ENCODE assay signal across 8 cellular contexts in genomic region chr20:24948939-24949679, GRCh38. TPM values are rescaled to one million over a fixed set of nuclear protein-coding genes. Genes with fewer than 3 reads are reported as not detected.
DNase-seq lines count a peak whose midpoint lies in the region; ATAC-seq and TF ChIP-seq lines count a peak whose summit lies in the region.

CST7 (plus strand) TSS chr20:24949269; CDS start chr20:24949506, 237 bp downstream.

- ATAC-seq in Right ventricle myocardium superior (ENCODE audit: poor library complexity), result peak; percentile 48
- no peak for ATAC-seq in HG03280 (IDR thresholded peaks at IDR 0.05; ENCODE audit: unreplicated experiment)

- H3K27me3 ChIP-seq in left ventricle myocardium inferior (ENCODE audit: low read depth) (peaks cover 31% of the 10 kb centered on the region), duodenal mucosa (ENCODE audit: control insufficient read depth in 1 of 2, insufficient read depth in 2 of 2, low read length in 2 of 2) (no peaks in the 10 kb centered on the region), HAP-1 (ENCODE audit: low read depth) (peaks cover 9% of the 10 kb centered on the region), Caco-2 (replicated peaks; ENCODE audit: control insufficient read depth, insufficient read depth, low read length) (no peaks in the 10 kb centered on the region)

- no peaks in the 10 kb centered on the region for H3K36me3 ChIP-seq in left ventricle myocardium inferior
- H3K36me3 ChIP-seq in duodenal mucosa (ENCODE audit: control insufficient read depth in 1 of 2, insufficient read depth in 2 of 2, low read length in 2 of 2), result no peaks in the 10 kb centered on the region
- H3K36me3 ChIP-seq in HAP-1 (replicated peaks), result no peaks in the 10 kb centered on the region
- no peaks in the 10 kb centered on the region for H3K36me3 ChIP-seq in Caco-2 (ENCODE audit: control insufficient read depth, insufficient read depth, low read length)

- no peak within 1 kb of the TSS for H3K4me3 Mint-ChIP-seq in Caco-2 (ENCODE audit: unreplicated experiment)

- H3K27me3 Mint-ChIP-seq in Caco-2 (ENCODE audit: insufficient read depth, unreplicated experiment), result no peaks in the 10 kb centered on the region

- CTCF ChIA-PET in Caco-2 (lab: Charles Lee), result no interaction called here

- TF ChIP-seq CTCF in left ventricle myocardium inferior (IDR thresholded peaks at IDR 0.05; ENCODE audit: borderline replicate concordance), result no peak
- TF ChIP-seq CTCF in Caco-2 (IDR thresholded peaks at IDR 0.05; ENCODE audit: insufficient read depth in 1 of 2, low read depth in 1 of 2, low read length in 1 of 2, severe bottlenecking in 1 of 2, unreplicated experiment in 1 of 2), result no peak

- peaks cover 36% of the 10 kb centered on the region for H3K9me3 Mint-ChIP-seq in Caco-2 (ENCODE audit: unreplicated experiment)

- in situ Hi-C loops in HAP-1 (cut with MboI; ENCODE audit: low sequenced_read_pairs), result no loop called here

- DNase-seq in Right ventricle myocardium superior (peak; percentile 65), left ventricle myocardium inferior (no peak), HAP-1 (ENCODE audit: low spot score in 2 of 2) (no peak), Caco-2 (no peak)
- DNase-seq in activated CD4-positive, alpha-beta T cell treated with anti-CD3 and anti-CD28 coated beads for 1 hour, result peak; percentile 68
- peak; percentile 77 for DNase-seq in stimulated activated CD4-positive, alpha-beta T cell treated with anti-CD3 and anti-CD28 coated beads, Interleukin-2, amount 100 ng/mL, for 4 hours (ENCODE audit: low read depth)

- H3K27ac ChIP-seq in left ventricle myocardium inferior (replicated peaks), result no peak within 1 kb of the TSS
- H3K27ac ChIP-seq in duodenal mucosa (ENCODE audit: low read depth, low read length), result peak within 1 kb of the TSS; percentile 56

- H3K27ac Mint-ChIP-seq in Caco-2 (ENCODE audit: unreplicated experiment), result no peak within 1 kb of the TSS

- H3K9ac ChIP-seq in duodenal mucosa (ENCODE audit: low read depth in 1 of 2, low read length in 2 of 2), result peak within 1 kb of the TSS; percentile 51 to 71

- H3K9me3 ChIP-seq in left ventricle myocardium inferior (replicated peaks), result peaks cover 23% of the 10 kb centered on the region
- H3K9me3 ChIP-seq in duodenal mucosa (ENCODE audit: control insufficient read depth in 1 of 2, low read length in 2 of 2), result no peaks in the 10 kb centered on the region
- no peaks in the 10 kb centered on the region for H3K9me3 ChIP-seq in HAP-1
- H3K9me3 ChIP-seq in Caco-2, result peaks cover 5% of the 10 kb centered on the region

- POLR2A ChIA-PET in Caco-2 (lab: Charles Lee), result no interaction called here

- H3K4me3 ChIP-seq in left ventricle myocardium inferior, result no peak within 1 kb of the TSS
- peak within 1 kb of the TSS; percentile 48 to 52 for H3K4me3 ChIP-seq in duodenal mucosa (ENCODE audit: low read depth in 1 of 2, low read length in 2 of 2)
- no peak within 1 kb of the TSS for H3K4me3 ChIP-seq in HAP-1
- H3K4me3 ChIP-seq in Caco-2 (ENCODE audit: low read depth, low read length), result no peak within 1 kb of the TSS

- H3K36me3 Mint-ChIP-seq in Caco-2 (ENCODE audit: insufficient read depth, unreplicated experiment), result no peaks in the 10 kb centered on the region

- BruUV-seq in Caco-2 (replicated peaks; lab: Mats Ljungman, UMichigan), result no TSS peak

- H3K4me1 Mint-ChIP-seq in Caco-2 (ENCODE audit: low read depth, unreplicated experiment), result no peaks in the 10 kb centered on the region

- intact Hi-C loops in Right ventricle myocardium superior (cut with DNase I) (no loop called here), left ventricle myocardium inferior (cut with micrococcal nuclease) (no loop called here), Caco-2 (cut with micrococcal nuclease; ENCODE audit: unreplicated experiment) (no loop called here)

- H3K4me1 ChIP-seq in left ventricle myocardium inferior, result no peaks in the 10 kb centered on the region
- peaks cover 11 to 17% of the 10 kb centered on the region in 2 donors for H3K4me1 ChIP-seq in duodenal mucosa (ENCODE audit: control insufficient read depth in 1 of 2, insufficient read depth in 2 of 2, low read length in 2 of 2)
- no peaks in the 10 kb centered on the region for H3K4me1 ChIP-seq in HAP-1
- H3K4me1 ChIP-seq in Caco-2, result no peaks in the 10 kb centered on the region

RNA-seq across cellular contexts. Expression of gene CST7, which starts in this region (rescaled TPM):
- total RNA-seq in Right ventricle myocardium superior (0.48 TPM), left ventricle myocardium inferior (0.66 TPM), Caco-2 (2022) (not detected in 2 replicates)

Comparison
In these comparisons a context has a peak if more than half of its experiments do, and no peak if none do; other contexts are left out.
1. Peak in DNase-seq and ATAC-seq in Right ventricle myocardium superior; RNA of the gene not detected or under 1 TPM.
2. DNase-seq: peak in activated CD4-positive, alpha-beta T cell treated with anti-CD3 and anti-CD28 coated beads for 1 hour (single experiment) and stimulated activated CD4-positive, alpha-beta T cell treated with anti-CD3 and anti-CD28 coated beads, Interleukin-2, amount 100 ng/mL, for 4 hours (single experiment); none in left ventricle myocardium inferior (single experiment), HAP-1 (0 of 2) and Caco-2 (0 of 2).
3. H3K4me3 ChIP-seq: peak in duodenal mucosa (2 of 2); none in left ventricle myocardium inferior (single experiment), HAP-1 (single experiment) and Caco-2 (single experiment).